In genomic region chr7:70790215-70791073, GRCh38 we compare ENCODE assay signal across 20 cellular contexts.
"Had no signal": no experiment of that assay in that cellular context is flagged by ENCODE, and none has a peak within 500 bp of the region (broad histone marks: within the 10 kb centered on the region; RNA-seq: fewer than 3 reads in every experiment).

No MANE protein-coding gene starts in this region.

- DNase-seq: activated B cell treated with CpG ODN at 0.5 μM for 24 hours; activated CD4-positive, alpha-beta memory T cell treated with anti-CD3 and anti-CD28 coated beads for 36 hours; activated CD4-positive, alpha-beta T cell treated with anti-CD3 and anti-CD28 coated beads for 4 hours; activated CD8-positive, alpha-beta memory T cell treated with anti-CD3 and anti-CD28 coated beads, Interleukin-2, amount 10 ng/mL, durations not matched to agents 7 days and 5 days; activated naive CD4-positive, alpha-beta T cell treated with anti-CD3 and anti-CD28 coated beads for 36 hours; activated naive CD8-positive, alpha-beta T cell treated with anti-CD3 and anti-CD28 coated beads, Interleukin-2, amount 50 U/mL, for 24 hours; cortex of kidney; heart right ventricle; lower lobe of right lung; natural killer cell; SK-N-SH; small intestine; stimulated activated CD4-positive, alpha-beta T cell treated with anti-CD3 and anti-CD28 coated beads, Interleukin-15, amount 100 ng/mL, for 24 hours; stimulated activated CD4-positive, alpha-beta T cell treated with anti-CD3 and anti-CD28 coated beads, Interleukin-2, amount 100 ng/mL, for 48 hours had no signal

- H3K4me3 Mint-ChIP-seq: activated B cell treated with CpG ODN at 0.5 μM for 24 hours; activated CD4-positive, alpha-beta memory T cell treated with anti-CD3 and anti-CD28 coated beads for 36 hours; activated CD8-positive, alpha-beta memory T cell treated with anti-CD3 and anti-CD28 coated beads, Interleukin-2, amount 10 ng/mL, durations not matched to agents 7 days and 5 days; activated naive CD4-positive, alpha-beta T cell treated with anti-CD3 and anti-CD28 coated beads for 36 hours; activated naive CD8-positive, alpha-beta T cell treated with anti-CD3 and anti-CD28 coated beads, Interleukin-2, amount 50 U/mL, for 24 hours; activated T-helper 17 cell treated with anti-CD3 and anti-CD28 coated beads, Interleukin-2, amount 50 U/mL, for 72 hours; central memory CD8-positive, alpha-beta T cell; natural killer cell had no signal

- H3K27me3 Mint-ChIP-seq: activated B cell treated with CpG ODN at 0.5 μM for 24 hours; activated CD4-positive, alpha-beta memory T cell treated with anti-CD3 and anti-CD28 coated beads for 36 hours; activated CD8-positive, alpha-beta memory T cell treated with anti-CD3 and anti-CD28 coated beads, Interleukin-2, amount 10 ng/mL, durations not matched to agents 7 days and 5 days; activated naive CD8-positive, alpha-beta T cell treated with anti-CD3 and anti-CD28 coated beads, Interleukin-2, amount 50 U/mL, for 24 hours; activated T-helper 17 cell treated with anti-CD3 and anti-CD28 coated beads, Interleukin-2, amount 50 U/mL, for 72 hours; central memory CD8-positive, alpha-beta T cell had no signal

- H3K9me3 ChIP-seq: ascending aorta, esophagus muscularis mucosa, gastroesophageal sphincter, heart right ventricle, lower lobe of right lung, prostate gland, SK-N-SH had no signal

- H3K9me3 Mint-ChIP-seq: activated B cell treated with CpG ODN at 0.5 μM for 24 hours; activated naive CD8-positive, alpha-beta T cell treated with anti-CD3 and anti-CD28 coated beads, Interleukin-2, amount 50 U/mL, for 24 hours; activated T-helper 17 cell treated with anti-CD3 and anti-CD28 coated beads, Interleukin-2, amount 50 U/mL, for 72 hours; central memory CD8-positive, alpha-beta T cell; natural killer cell had no signal

- H3K27ac Mint-ChIP-seq: activated B cell treated with CpG ODN at 0.5 μM for 24 hours; activated CD4-positive, alpha-beta memory T cell treated with anti-CD3 and anti-CD28 coated beads for 36 hours; activated CD8-positive, alpha-beta memory T cell treated with anti-CD3 and anti-CD28 coated beads, Interleukin-2, amount 10 ng/mL, durations not matched to agents 7 days and 5 days; activated naive CD4-positive, alpha-beta T cell treated with anti-CD3 and anti-CD28 coated beads for 36 hours; activated naive CD8-positive, alpha-beta T cell treated with anti-CD3 and anti-CD28 coated beads, Interleukin-2, amount 50 U/mL, for 24 hours; activated T-helper 17 cell treated with anti-CD3 and anti-CD28 coated beads, Interleukin-2, amount 50 U/mL, for 72 hours had no signal

- ATAC-seq: activated CD8-positive, alpha-beta memory T cell treated with anti-CD3 and anti-CD28 coated beads, Interleukin-2, amount 10 ng/mL, durations not matched to agents 7 days and 5 days; activated naive CD8-positive, alpha-beta T cell treated with anti-CD3 and anti-CD28 coated beads, Interleukin-2, amount 50 U/mL, for 24 hours; activated T-helper 17 cell treated with anti-CD3 and anti-CD28 coated beads, Interleukin-2, amount 50 U/mL, for 72 hours; gastroesophageal sphincter; natural killer cell had no signal

- H3K4me1 Mint-ChIP-seq: activated B cell treated with CpG ODN at 0.5 μM for 24 hours; activated CD8-positive, alpha-beta memory T cell treated with anti-CD3 and anti-CD28 coated beads, Interleukin-2, amount 10 ng/mL, durations not matched to agents 7 days and 5 days; activated naive CD8-positive, alpha-beta T cell treated with anti-CD3 and anti-CD28 coated beads, Interleukin-2, amount 50 U/mL, for 24 hours had no signal
